8 cellular contexts compared by ENCODE assay signal in genomic region chr19:35612559-35613321, GRCh38. TPM values are rescaled to one million over a fixed set of nuclear protein-coding genes. Genes with fewer than 3 reads are reported as not detected.
DNase-seq lines count a peak whose midpoint lies in the region; ATAC-seq, FAIRE-seq and TF ChIP-seq lines count a peak whose summit lies in the region.

Gene HAUS5, plus strand, starts transcription at chr19:35612735. Its CDS starts 60 bp downstream, at chr19:35612795.

- peaks cover 3% of the 10 kb centered on the region for H3K36me3 Mint-ChIP-seq in astrocyte (ENCODE audit: low read depth, unreplicated experiment)

- FAIRE-seq in astrocyte (lab: Jason Lieb, UNC): no peak

- H3K4me3 Mint-ChIP-seq in astrocyte (ENCODE audit: unreplicated experiment): peak within 1 kb of the TSS; percentile 82

- peak within 1 kb of the TSS; percentile 75 for H3K27ac Mint-ChIP-seq in astrocyte (ENCODE audit: unreplicated experiment)

- H3K36me3 ChIP-seq in astrocyte (ENCODE audit: insufficient read depth, low read length) (no peaks in the 10 kb centered on the region), aorta (ENCODE audit: control insufficient read depth in 1 of 2, insufficient read depth in 2 of 2, low read length in 1 of 2) (no peaks in the 10 kb centered on the region)

- H3K4me3 ChIP-seq in astrocyte (ENCODE audit: insufficient read depth, low read depth, low read length) (peak within 1 kb of the TSS; percentile 77), right cardiac atrium (ENCODE audit: low read length) (peak within 1 kb of the TSS; percentile 49), aorta (ENCODE audit: low read length in 2 of 2) (peak within 1 kb of the TSS; percentile 20 to 66)

- H4K20me1 ChIP-seq in astrocyte (ENCODE audit: insufficient read depth, low read length): no peaks in the 10 kb centered on the region

- H3K4me1 ChIP-seq in astrocyte (ENCODE audit: insufficient read depth, low read length) (no peaks in the 10 kb centered on the region), right cardiac atrium (ENCODE audit: control insufficient read depth, insufficient read depth, low read length) (peaks cover 2% of the 10 kb centered on the region), aorta (ENCODE audit: control insufficient read depth in 1 of 2, insufficient read depth in 2 of 2, low read length in 2 of 2) (no peaks in the 10 kb centered on the region)

- under 1% methylated on average over 47 of the region's 47 CpGs for WGBS in right cardiac atrium
- 0 to 1% methylated on average over 47 of the region's 47 CpGs for WGBS in aorta, 2 donors

- intact Hi-C loops in right cardiac atrium (cut with DNase I): no loop called here
- intact Hi-C loops in aorta (cut with DNase I): loop anchor here (5.0 kb wide), 2 partner anchors 65 to 105 kb away; partner anchors contain the start of gene TMEM147 (in 2 of the 2)

- peak; percentile 77 for DNase-seq in NCI-H2029 treated with DMSO at 0.1 percent for 48 hours (lab: John Stamatoyannopoulos, UW)
- peak; percentile 89 for DNase-seq in T-helper 22 cell (ENCODE audit: low read depth)
- peak; percentile 71 for DNase-seq in astrocyte (ENCODE audit: low read depth)
- peak; percentile 92 to 98 (median 97) for DNase-seq in right cardiac atrium
- DNase-seq in putamen (ENCODE audit: low spot score): peak; percentile 88
- peak; percentile 94 to 98 for DNase-seq in aorta

- peaks cover 2% of the 10 kb centered on the region for H3K79me2 ChIP-seq in astrocyte (ENCODE audit: insufficient read depth, low read length)

- TF ChIP-seq CTCF in astrocyte (IDR thresholded peaks at IDR 0.05; ENCODE audit: insufficient read depth, low read depth, low read length): no peak

- H3K4me1 Mint-ChIP-seq in astrocyte (ENCODE audit: low read depth, unreplicated experiment): no peaks in the 10 kb centered on the region

- H3K9me3 Mint-ChIP-seq in astrocyte (ENCODE audit: unreplicated experiment): peaks cover 10% of the 10 kb centered on the region

- H3K9me3 ChIP-seq in astrocyte (ENCODE audit: insufficient read depth, low read depth, low read length) (no peaks in the 10 kb centered on the region), right cardiac atrium (ENCODE audit: control insufficient read depth, low read length) (no peaks in the 10 kb centered on the region), aorta (ENCODE audit: control insufficient read depth, low read length) (peaks cover 2% of the 10 kb centered on the region)

- H3K27me3 ChIP-seq in astrocyte (ENCODE audit: insufficient read depth, low read length) (peaks cover 2% of the 10 kb centered on the region), right cardiac atrium (ENCODE audit: control insufficient read depth, insufficient read depth) (no peaks in the 10 kb centered on the region), aorta (ENCODE audit: control insufficient read depth in 1 of 2, insufficient read depth in 2 of 2, low read length in 1 of 2) (no peaks in the 10 kb centered on the region)

- peak within 1 kb of the TSS; percentile 92 for H3K4me2 ChIP-seq in astrocyte (ENCODE audit: low read length)

- peaks cover 15% of the 10 kb centered on the region for H3K27me3 Mint-ChIP-seq in astrocyte (ENCODE audit: low read depth, unreplicated experiment)

- ATAC-seq in GM18502 (IDR thresholded peaks at IDR 0.05; ENCODE audit: poor library complexity, unreplicated experiment): peak; percentile 80
- ATAC-seq in HG02973 (IDR thresholded peaks at IDR 0.05; ENCODE audit: unreplicated experiment): peak; percentile 65
- peak; percentile 96 to 97 for ATAC-seq in right cardiac atrium
- peak; percentile 98 for ATAC-seq in aorta (ENCODE audit: low FRiP score)

- H2AFZ ChIP-seq in astrocyte (ENCODE audit: low read depth, low read length): peak within 1 kb of the TSS; percentile 90

- peak within 1 kb of the TSS; percentile 86 for H3K9ac ChIP-seq in astrocyte (ENCODE audit: low read length)

- H3K27ac ChIP-seq in astrocyte (ENCODE audit: low read depth, low read length) (peak within 1 kb of the TSS; percentile 63), right cardiac atrium (ENCODE audit: low read length) (no peak within 1 kb of the TSS), aorta (ENCODE audit: low read depth in 1 of 2, low read length in 2 of 2) (no peak within 1 kb of the TSS)

RNA-seq across cellular contexts. Expression of gene HAUS5, which starts in this region (rescaled TPM):
- total RNA-seq in astrocyte (5.3 and 6.0 TPM in 2 replicates), right cardiac atrium (1 to 10 TPM; 3.1 to 5.6 (median 4.8) TPM), aorta (10 to 100 TPM in 1 of 2 donors, 1 to 10 TPM in 1; 5.3 to 10.5 TPM)
- polyA plus RNA-seq in right cardiac atrium (4.5 TPM), aorta (10 to 100 TPM in 1 of 2 donors, 1 to 10 TPM in 1; 2.9 to 17.5 TPM)

Comparison
In these comparisons a context has a peak if more than half of its experiments do, and no peak if none do; other contexts are left out.
1. intact Hi-C loops: an anchor here in aorta (5.0 kb wide); none called in right cardiac atrium.